ENCODE assay signal across 8 cellular contexts in genomic region chr3:45167011-45167911, GRCh38. TPM values are rescaled to one million over a fixed set of nuclear protein-coding genes. Genes with fewer than 3 reads are reported as not detected.
A peak's percentile ranks its signal among the peaks of the same experiment; 100 is the strongest.
DNase-seq lines count a peak whose midpoint lies in the region; ATAC-seq and TF ChIP-seq lines count a peak whose summit lies in the region.

No MANE protein-coding gene starts in this region.

- peaks cover 2% of the 10 kb centered on the region for H3K36me3 Mint-ChIP-seq in activated naive CD4-positive, alpha-beta T cell treated with anti-CD3 and anti-CD28 coated beads, Interleukin-2, amount 10 ng/mL, durations not matched to agents 7 days and 5 days
- H3K36me3 Mint-ChIP-seq in glutamatergic neuron (ENCODE audit: unreplicated experiment), result peaks cover 12% of the 10 kb centered on the region

- H3K4me3 ChIP-seq in AG09309 (ENCODE audit: control insufficient read depth, low read depth, low read length) (no peak overlapping the region; the same call in 1 of the 2 replicates), ovary (no peak overlapping the region), tibial artery (no peak overlapping the region)

- peaks cover 11% of the 10 kb centered on the region for H3K9me3 ChIP-seq in KOPT-K1 (ENCODE audit: insufficient read depth, low read length, poor library complexity, severe bottlenecking)
- H3K9me3 ChIP-seq in ovary, result no peaks in the 10 kb centered on the region
- no peaks in the 10 kb centered on the region for H3K9me3 ChIP-seq in tibial artery

- peaks cover 2% of the 10 kb centered on the region for H3K4me1 ChIP-seq in ovary (ENCODE audit: insufficient read depth)
- peaks cover 0 to 28% (median 5%) of the 10 kb centered on the region in 4 donors for H3K4me1 ChIP-seq in tibial artery

- H3K27ac Mint-ChIP-seq in activated naive CD4-positive, alpha-beta T cell treated with anti-CD3 and anti-CD28 coated beads, Interleukin-2, amount 10 ng/mL, durations not matched to agents 7 days and 5 days, result peak overlapping the region; percentile 90
- H3K27ac Mint-ChIP-seq in glutamatergic neuron (ENCODE audit: unreplicated experiment), result peak overlapping the region; percentile 88

- TF ChIP-seq CTCF in AG09309 (IDR thresholded peaks at IDR 0.05; ENCODE audit: control insufficient read depth, insufficient read depth, low read depth, low read length, missing control alignments), result no peak
- TF ChIP-seq CTCF in glutamatergic neuron (IDR thresholded peaks at IDR 0.05; ENCODE audit: partially characterized antibody, unreplicated experiment), result no peak
- no peak for TF ChIP-seq CTCF in ovary (IDR thresholded peaks at IDR 0.05)
- TF ChIP-seq CTCF in tibial artery (IDR thresholded peaks at IDR 0.05), result no peak

- in situ Hi-C loops in SK-MEL-5 (cut with HindIII; ENCODE audit: low pct_unique_long_range_greater_than_20kb, low sequenced_read_pairs), result no loop called here

- H3K27ac ChIP-seq in KOPT-K1 (ENCODE audit: low read depth, low read length, poor library complexity, severe bottlenecking) (peak overlapping the region; percentile 46), ovary (no peak overlapping the region), tibial artery (peak overlapping the region in 1 of 2 donors; percentile 29)

- H3K27me3 Mint-ChIP-seq in activated naive CD4-positive, alpha-beta T cell treated with anti-CD3 and anti-CD28 coated beads, Interleukin-2, amount 10 ng/mL, durations not matched to agents 7 days and 5 days, result peaks cover 51% of the 10 kb centered on the region
- peaks cover 4% of the 10 kb centered on the region for H3K27me3 Mint-ChIP-seq in glutamatergic neuron (ENCODE audit: unreplicated experiment)

- no peak for TF ChIP-seq EP300 in ovary (IDR thresholded peaks at IDR 0.05)

- DNase-seq in AG09309 (ENCODE audit: low read depth) (peak; percentile 79), SK-MEL-5 (ENCODE audit: low read depth, low spot score) (peak; percentile 96), glutamatergic neuron (peak; percentile 73), ovary (peak; percentile 23 to 55 (median 32)), tibial artery (peak; percentile 81 to 85)
- peak; percentile 90 for DNase-seq in activated naive CD4-positive, alpha-beta T cell treated with anti-CD3 and anti-CD28 coated beads, Interleukin-2, amount 10 ng/mL, durations not matched to agents 7 days and 5 days

- CTCF ChIA-PET in activated naive CD4-positive, alpha-beta T cell treated with anti-CD3 and anti-CD28 coated beads, Interleukin-2, amount 10 ng/mL, durations not matched to agents 7 days and 5 days (lab: Charles Lee), result interaction anchor here (1.3 to 1.5 kb wide), 2 partner anchors 43 to 127 kb away, joined by 3 to 6 read pairs; no protein-coding TSS in a partner anchor

- H3K27me3 ChIP-seq in ovary, result no peaks in the 10 kb centered on the region
- no peaks in the 10 kb centered on the region for H3K27me3 ChIP-seq in tibial artery

- peaks cover 49% of the 10 kb centered on the region for H3K4me1 Mint-ChIP-seq in activated naive CD4-positive, alpha-beta T cell treated with anti-CD3 and anti-CD28 coated beads, Interleukin-2, amount 10 ng/mL, durations not matched to agents 7 days and 5 days
- H3K4me1 Mint-ChIP-seq in glutamatergic neuron (ENCODE audit: low read depth, unreplicated experiment), result peaks cover 8% of the 10 kb centered on the region

- 10 to 29% (median 16%) methylated on average over 23 of the region's 23 CpGs for WGBS in ovary, 3 donors

- peak; percentile 55 for ATAC-seq in GM19455 (IDR thresholded peaks at IDR 0.05; ENCODE audit: unreplicated experiment)

- H3K9me3 Mint-ChIP-seq in activated naive CD4-positive, alpha-beta T cell treated with anti-CD3 and anti-CD28 coated beads, Interleukin-2, amount 10 ng/mL, durations not matched to agents 7 days and 5 days, result peaks cover 7% of the 10 kb centered on the region
- H3K9me3 Mint-ChIP-seq in glutamatergic neuron (ENCODE audit: unreplicated experiment), result no peaks in the 10 kb centered on the region

- H3K4me3 Mint-ChIP-seq in activated naive CD4-positive, alpha-beta T cell treated with anti-CD3 and anti-CD28 coated beads, Interleukin-2, amount 10 ng/mL, durations not matched to agents 7 days and 5 days, result peak overlapping the region; percentile 37
- H3K4me3 Mint-ChIP-seq in glutamatergic neuron (ENCODE audit: unreplicated experiment), result peak overlapping the region; percentile 53

- H3K36me3 ChIP-seq in KOPT-K1 (ENCODE audit: insufficient read depth, low read length) (no peaks in the 10 kb centered on the region), ovary (no peaks in the 10 kb centered on the region), tibial artery (no peaks in the 10 kb centered on the region)

- intact Hi-C loops in ovary (cut with DNase I), result no loop called here
- intact Hi-C loops in tibial artery (cut with DNase I; ENCODE audit: low total_unique reads), result no loop called here

- TF ChIP-seq POLR2A in ovary (IDR thresholded peaks at IDR 0.05), result no peak

RNA-seq across cellular contexts. Expression of gene CDCP1, which starts 21.1 kb away (rescaled TPM):
- total RNA-seq in SK-MEL-5 (2014; rRNA removed; shearing (Covaris generic)), result not detected in 2 replicates
- polyA plus RNA-seq in SK-MEL-5 (2015; cell fraction: cytosol; rRNA removed), result 0.04 and 0.06 TPM in 2 replicates
- polyA plus RNA-seq in SK-MEL-5 (2015; cell fraction: nucleus; rRNA removed), result 0.03 and 0.04 TPM in 2 replicates
- total RNA-seq in glutamatergic neuron (ENCODE audit: unreplicated experiment) (0.71 TPM), ovary (10 to 100 TPM in 1 of 7 donors, 1 to 10 TPM in 4, under 1 TPM in 2; 0.30 to 14.4 (median 2.1) TPM)
- polyA plus RNA-seq in ovary, result 1 to 10 TPM in 1 of 2 donors, under 1 TPM in 1; 0.12 to 1.4 TPM

RNA-seq across cellular contexts. Expression of gene TMEM158, which starts 58.8 kb away (rescaled TPM):
- 2.7 and 4.2 TPM in 2 replicates for total RNA-seq in SK-MEL-5 (2014; rRNA removed; shearing (Covaris generic))
- 19.2 and 22.2 TPM in 2 replicates for polyA plus RNA-seq in SK-MEL-5 (2015; cell fraction: cytosol; rRNA removed)
- 2.8 and 6.6 TPM in 2 replicates for polyA plus RNA-seq in SK-MEL-5 (2015; cell fraction: nucleus; rRNA removed)
- total RNA-seq in glutamatergic neuron (ENCODE audit: unreplicated experiment) (7.8 TPM), ovary (1 to 10 TPM in 6 of 7 donors, not detected in 1; 1.2 to 5.7 (median 2.9) TPM)
- polyA plus RNA-seq in ovary, result 1 to 10 TPM in 1 of 2 donors, under 1 TPM in 1; 0.98 to 3.2 TPM

Comparison
In these comparisons a context has a peak if more than half of its experiments do, and no peak if none do; other contexts are left out.
1. DNase-seq: peak in every context shown above with its lines; median percentile 96 in SK-MEL-5; 90 in activated naive CD4-positive, alpha-beta T cell treated with anti-CD3 and anti-CD28 coated beads, Interleukin-2, amount 10 ng/mL, durations not matched to agents 7 days and 5 days; 83 in tibial artery; 79 in AG09309; 73 in glutamatergic neuron; 32 in ovary.